In the genomic region with DNA sequence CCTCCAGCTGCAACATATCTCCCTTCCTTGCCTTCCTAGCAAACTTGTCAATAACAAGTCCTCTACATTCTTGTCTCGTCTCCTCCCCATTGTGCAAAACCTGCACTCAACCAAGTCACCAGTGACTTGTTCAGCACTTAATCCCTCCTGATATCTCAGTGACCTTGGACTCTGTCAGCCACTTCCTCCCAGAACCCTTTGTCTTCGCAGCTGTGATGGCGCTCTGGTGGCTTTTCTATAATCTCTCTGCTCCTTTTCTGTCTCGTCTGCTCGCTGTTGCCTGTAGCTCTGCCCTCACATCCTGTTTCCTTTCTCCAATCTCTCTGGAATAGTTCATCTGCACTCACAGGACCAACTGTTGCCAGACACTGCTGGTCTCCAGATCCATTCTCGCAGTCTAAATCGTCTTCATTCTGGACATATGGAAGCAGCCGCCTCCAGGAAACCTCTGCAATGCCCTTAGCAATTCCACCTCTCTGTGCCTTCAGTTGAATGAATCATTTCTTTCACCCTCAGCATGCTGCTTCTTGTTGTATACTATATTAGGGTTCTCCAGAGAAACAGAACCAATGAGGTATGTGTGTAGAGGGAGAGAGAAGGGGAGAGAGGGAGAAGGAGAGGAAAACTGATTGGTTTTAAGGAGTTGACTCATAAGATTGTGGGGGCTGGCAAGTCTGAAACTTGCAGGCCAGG, we compare ENCODE assay signal across 8 cellular contexts. TPM values are rescaled to one million over a fixed set of nuclear protein-coding genes. Genes with fewer than 3 reads are reported as not detected.
A peak's percentile ranks its signal among the peaks of the same experiment; 100 is the strongest.
DNase-seq lines count a peak whose midpoint lies in the region; ATAC-seq and TF ChIP-seq lines count a peak whose summit lies in the region.

No MANE protein-coding gene starts in this region.

- H3K79me2 ChIP-seq in PC-9 (ENCODE audit: low read depth): no peaks in the 10 kb centered on the region

- H3K9me2 ChIP-seq in PC-9 (ENCODE audit: insufficient read depth): no peaks in the 10 kb centered on the region

- no TSS peak for BruUV-seq in PC-9 (replicated peaks; lab: Mats Ljungman, UMichigan)

- peaks cover 10% of the 10 kb centered on the region for H3K4me1 ChIP-seq in PC-9 (replicated peaks; ENCODE audit: insufficient read depth)

- H3F3A ChIP-seq in PC-9 (ENCODE audit: insufficient read depth, low read depth): no peaks in the 10 kb centered on the region

- peak; percentile 18 for ATAC-seq in activated T-helper 17 cell treated with anti-CD3 and anti-CD28 coated beads, Interleukin-2, amount 50 U/mL, for 72 hours (replicated peaks)
- no peak for ATAC-seq in GM19023 (IDR thresholded peaks at IDR 0.05; ENCODE audit: unreplicated experiment)
- no peak for ATAC-seq in GM21423 (IDR thresholded peaks at IDR 0.05; ENCODE audit: unreplicated experiment)

- H3K4me1 Mint-ChIP-seq in activated T-helper 17 cell treated with anti-CD3 and anti-CD28 coated beads, Interleukin-2, amount 50 U/mL, for 72 hours: peaks cover 42% of the 10 kb centered on the region
- H3K4me1 Mint-ChIP-seq in immature natural killer cell: peaks cover 80 to 86% of the 10 kb centered on the region in 2 donors

- intact Hi-C loops in PC-9 (cut with micrococcal nuclease; ENCODE audit: unreplicated experiment): no loop called here

- peak in 4 of 6 experiments; percentile 6 to 42 (median 31) for DNase-seq in stimulated activated naive CD4-positive, alpha-beta T cell (lab: John Stamatoyannopoulos, UW)
- no peak for DNase-seq in stimulated activated naive CD4-positive, alpha-beta T cell treated with Interleukin-2 at 50 U/mL for 16 hours (lab: John Stamatoyannopoulos, UW)
- DNase-seq in immature natural killer cell (peak in 1 of 3 donors; percentile 36), PC-9 (no peak), SW 1271 (lab: John Stamatoyannopoulos, UW) (no peak)

- H4K20me1 ChIP-seq in PC-9 (ENCODE audit: insufficient read depth): no peaks in the 10 kb centered on the region

- H3K36me3 Mint-ChIP-seq in activated T-helper 17 cell treated with anti-CD3 and anti-CD28 coated beads, Interleukin-2, amount 50 U/mL, for 72 hours (ENCODE audit: low read depth): no peaks in the 10 kb centered on the region
- H3K36me3 Mint-ChIP-seq in immature natural killer cell: no peaks in the 10 kb centered on the region

- CTCF ChIA-PET in PC-9 (lab: Charles Lee): no interaction called here

- no peaks in the 10 kb centered on the region for H3K9me3 ChIP-seq in PC-9 (ENCODE audit: insufficient read depth, low read depth)

- no peaks in the 10 kb centered on the region for H3K27me3 Mint-ChIP-seq in activated T-helper 17 cell treated with anti-CD3 and anti-CD28 coated beads, Interleukin-2, amount 50 U/mL, for 72 hours
- H3K27me3 Mint-ChIP-seq in immature natural killer cell (ENCODE audit: low read depth in 3 of 3): peaks cover 0 to 4% (median 3%) of the 10 kb centered on the region in 3 donors

- no peaks in the 10 kb centered on the region for H3K9me3 Mint-ChIP-seq in activated T-helper 17 cell treated with anti-CD3 and anti-CD28 coated beads, Interleukin-2, amount 50 U/mL, for 72 hours
- no peaks in the 10 kb centered on the region for H3K9me3 Mint-ChIP-seq in immature natural killer cell

- no peaks in the 10 kb centered on the region for H3K36me3 ChIP-seq in PC-9 (ENCODE audit: low read depth)

- H3K27me3 ChIP-seq in PC-9 (ENCODE audit: insufficient read depth, low read depth): no peaks in the 10 kb centered on the region

- peak overlapping the region; percentile 52 for H3K4me3 Mint-ChIP-seq in activated T-helper 17 cell treated with anti-CD3 and anti-CD28 coated beads, Interleukin-2, amount 50 U/mL, for 72 hours
- peak overlapping the region; percentile 63 to 84 (median 81) for H3K4me3 Mint-ChIP-seq in immature natural killer cell

- no peak overlapping the region for H3K4me3 ChIP-seq in PC-9

- no peak overlapping the region for H3K27ac Mint-ChIP-seq in activated T-helper 17 cell treated with anti-CD3 and anti-CD28 coated beads, Interleukin-2, amount 50 U/mL, for 72 hours
- H3K27ac Mint-ChIP-seq in immature natural killer cell: peak overlapping the region; percentile 72 to 89 (median 85)

- no peak overlapping the region for H3K4me2 ChIP-seq in PC-9

- no peak overlapping the region for H3K27ac ChIP-seq in PC-9

- POLR2A ChIA-PET in PC-9 (lab: Charles Lee; ENCODE audit: unreplicated experiment): no interaction called here

- no peak overlapping the region for H2AFZ ChIP-seq in PC-9

- TF ChIP-seq CTCF in PC-9 (conservative IDR thresholded peaks at IDR 0.05): no peak

RNA-seq across cellular contexts. Expression of gene IFNAR2, which starts 17.4 kb away (rescaled TPM):
- total RNA-seq in activated T-helper 17 cell treated with anti-CD3 and anti-CD28 coated beads, Interleukin-2, amount 50 U/mL, for 72 hours: 10 to 100 TPM; 34.6 to 35.4 TPM
- 100 to 1,000 TPM in 1 of 3 donors, 10 to 100 TPM in 2; 76.8 to 111 (median 87.9) TPM for polyA plus RNA-seq in immature natural killer cell
- 8.5 and 10.3 TPM in 2 replicates for total RNA-seq in PC-9 (2021)

RNA-seq across cellular contexts. Expression of gene IL10RB, which starts 53.9 kb away (rescaled TPM):
- total RNA-seq in activated T-helper 17 cell treated with anti-CD3 and anti-CD28 coated beads, Interleukin-2, amount 50 U/mL, for 72 hours: 10 to 100 TPM; 30.1 to 46.7 TPM
- polyA plus RNA-seq in immature natural killer cell: 10 to 100 TPM; 45.9 to 63.5 (median 46.9) TPM
- 18.3 and 23.1 TPM in 2 replicates for total RNA-seq in PC-9 (2021)

Comparison
In these comparisons a context has a peak if more than half of its experiments do, and no peak if none do; other contexts are left out.
1. DNase-seq: peak in stimulated activated naive CD4-positive, alpha-beta T cell (4 of 6); none in stimulated activated naive CD4-positive, alpha-beta T cell treated with Interleukin-2 at 50 U/mL for 16 hours (single experiment), PC-9 (0 of 2) and SW 1271 (0 of 2).